ENCODE assay signal across 1 cellular context in the genomic region with DNA sequence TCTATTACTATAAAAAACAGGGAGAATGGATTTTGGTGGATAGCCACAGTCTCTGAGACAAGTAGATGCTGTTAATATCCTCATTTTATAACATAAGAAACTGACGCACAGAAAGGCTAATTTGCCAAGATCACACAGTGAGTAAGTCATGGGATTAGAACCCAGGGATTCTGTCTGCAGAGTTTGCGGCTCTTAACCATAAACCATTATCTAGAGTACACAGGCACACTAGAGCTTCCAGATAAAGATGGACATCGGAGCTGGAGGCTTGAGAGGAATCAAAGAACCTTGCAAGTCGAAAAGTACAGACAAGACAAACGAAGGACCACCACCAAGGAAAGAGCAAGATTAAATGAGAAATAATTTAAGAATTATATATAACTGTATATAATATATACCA.
TF ChIP-seq lines count a peak whose summit lies in the region.

No MANE protein-coding gene starts in this region.

TF ChIP-seq in K562, 482 proteins besides CTCF, POLR2A, EP300 and RAD21 (continued from another document and continues in another):
- TF ChIP-seq, protein P1, sequence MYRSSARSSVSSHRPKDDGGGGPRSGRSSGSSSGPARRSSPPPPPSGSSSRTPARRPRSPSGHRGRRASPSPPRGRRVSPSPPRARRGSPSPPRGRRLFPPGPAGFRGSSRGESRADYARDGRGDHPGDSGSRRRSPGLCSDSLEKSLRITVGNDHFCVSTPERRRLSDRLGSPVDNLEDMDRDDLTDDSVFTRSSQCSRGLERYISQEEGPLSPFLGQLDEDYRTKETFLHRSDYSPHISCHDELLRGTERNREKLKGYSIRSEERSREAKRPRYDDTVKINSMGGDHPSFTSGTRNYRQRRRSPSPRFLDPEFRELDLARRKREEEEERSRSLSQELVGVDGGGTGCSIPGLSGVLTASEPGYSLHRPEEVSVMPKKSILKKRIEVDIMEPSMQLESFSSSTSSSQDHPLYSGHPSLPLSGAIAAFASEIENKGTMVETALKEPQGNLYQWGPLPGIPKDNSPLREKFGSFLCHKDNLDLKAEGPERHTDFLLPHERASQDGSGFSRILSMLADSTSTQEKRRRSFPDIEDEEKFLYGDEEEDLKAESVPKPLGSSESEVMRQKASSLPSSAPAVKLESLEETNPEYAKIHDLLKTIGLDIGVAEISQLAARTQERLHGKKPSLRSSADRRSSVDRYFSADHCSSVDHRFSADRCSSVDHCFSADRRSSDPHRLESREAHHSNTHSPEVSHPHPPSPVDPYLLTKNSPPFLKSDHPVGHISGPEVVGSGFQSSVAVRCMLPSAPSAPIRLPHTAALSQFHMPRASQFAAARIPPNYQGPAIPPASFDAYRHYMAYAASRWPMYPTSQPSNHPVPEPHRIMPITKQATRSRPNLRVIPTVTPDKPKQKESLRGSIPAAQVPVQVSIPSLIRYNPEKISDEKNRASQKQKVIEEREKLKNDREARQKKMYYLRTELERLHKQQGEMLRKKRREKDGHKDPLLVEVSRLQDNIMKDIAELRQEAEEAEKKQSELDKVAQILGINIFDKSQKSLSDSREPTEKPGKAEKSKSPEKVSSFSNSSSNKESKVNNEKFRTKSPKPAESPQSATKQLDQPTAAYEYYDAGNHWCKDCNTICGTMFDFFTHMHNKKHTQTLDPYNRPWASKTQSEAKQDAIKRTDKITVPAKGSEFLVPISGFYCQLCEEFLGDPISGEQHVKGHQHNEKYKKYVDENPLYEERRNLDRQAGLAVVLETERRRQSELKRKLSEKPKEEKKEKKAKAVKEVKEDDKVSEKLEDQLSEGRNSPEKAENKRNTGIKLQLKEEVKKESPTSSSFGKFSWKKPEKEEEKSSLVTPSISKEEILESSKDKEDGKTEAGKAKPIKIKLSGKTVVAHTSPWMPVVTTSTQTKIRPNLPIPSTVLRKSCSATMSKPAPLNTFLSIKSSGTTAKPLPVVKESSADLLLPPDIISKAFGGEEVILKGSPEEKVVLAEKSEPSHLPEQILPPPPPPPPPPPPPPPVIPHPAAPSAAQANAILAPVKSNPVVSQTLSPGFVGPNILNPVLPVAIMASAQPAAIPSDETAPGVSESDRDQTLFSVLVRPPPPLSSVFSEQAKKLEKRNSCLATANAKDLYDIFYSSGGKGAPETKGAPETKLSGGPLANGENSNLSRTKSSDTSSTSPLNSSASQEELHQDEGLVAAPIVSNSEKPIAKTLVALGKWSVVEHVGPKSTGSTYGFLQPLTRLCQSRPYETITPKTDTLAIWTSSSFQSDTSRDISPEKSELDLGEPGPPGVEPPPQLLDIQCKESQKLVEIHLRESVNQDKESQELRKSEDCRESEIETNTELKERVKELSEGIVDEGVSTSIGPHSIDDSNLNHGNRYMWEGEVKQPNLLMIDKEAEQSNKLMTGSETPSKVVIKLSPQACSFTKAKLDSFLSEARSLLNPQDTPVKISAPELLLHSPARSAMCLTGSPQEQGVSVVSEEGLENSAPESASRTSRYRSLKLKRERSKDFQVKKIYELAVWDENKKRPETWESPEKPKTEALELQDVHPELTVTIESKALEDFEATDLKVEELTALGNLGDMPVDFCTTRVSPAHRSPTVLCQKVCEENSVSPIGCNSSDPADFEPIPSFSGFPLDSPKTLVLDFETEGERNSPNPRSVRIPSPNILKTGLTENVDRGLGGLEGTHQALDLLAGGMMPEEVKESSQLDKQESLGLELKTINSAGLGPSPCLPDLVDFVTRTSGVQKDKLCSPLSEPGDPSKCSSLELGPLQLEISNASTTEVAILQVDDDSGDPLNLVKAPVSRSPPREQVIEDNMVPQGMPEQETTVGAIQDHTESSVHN (IDR thresholded peaks at IDR 0.05; ENCODE audit: borderline replicate concordance in 1 of 2, low read depth in 1 of 2), result no peak
- TF ChIP-seq PBX2 (CRISPR knock-in tag; IDR thresholded peaks at IDR 0.05; ENCODE audit: low read depth) (no peak), PBX2 (tag; conservative IDR thresholded peaks at IDR 0.05; ENCODE audit: low read depth) (0 out of 2 replicates have a peak, but pooled peaks have one; percentile 9), ZNF668 (CRISPR knock-in tag; IDR thresholded peaks at IDR 0.05) (no peak), ZNF511 (CRISPR knock-in tag; IDR thresholded peaks at IDR 0.05) (no peak), E4F1 (CRISPR knock-in tag; IDR thresholded peaks at IDR 0.05; ENCODE audit: borderline replicate concordance) (no peak), NR4A1 (CRISPR knock-in tag; IDR thresholded peaks at IDR 0.05) (no peak), NR4A1 (tag; IDR thresholded peaks at IDR 0.05) (no peak), ID3 (CRISPR knock-in tag; IDR thresholded peaks at IDR 0.05) (no peak), ID3 (tag; IDR thresholded peaks at IDR 0.05) (no peak), ATF4 (CRISPR knock-in tag; IDR thresholded peaks at IDR 0.05) (no peak), NR1H2 (CRISPR knock-in tag; IDR thresholded peaks at IDR 0.05) (no peak), PYGO2 (tag; IDR thresholded peaks at IDR 0.05) (no peak), TCFL5 (CRISPR knock-in tag; conservative IDR thresholded peaks at IDR 0.05) (no peak), ZC3H11A (IDR thresholded peaks at IDR 0.05; ENCODE audit: low read depth, low read length) (no peak), ZNF3 (CRISPR knock-in tag; IDR thresholded peaks at IDR 0.05) (no peak), NCOA6 (IDR thresholded peaks at IDR 0.05) (no peak), TAF15 (IDR thresholded peaks at IDR 0.05; ENCODE audit: low read depth, low read length) (no peak), ZNF696 (CRISPR knock-in tag; conservative IDR thresholded peaks at IDR 0.05) (no peak), TOE1 (IDR thresholded peaks at IDR 0.05; ENCODE audit: borderline replicate concordance) (peak; percentile 58; the same call in 1 of the 2 replicates), TOE1 (CRISPR knock-in tag; IDR thresholded peaks at IDR 0.05; ENCODE audit: borderline replicate concordance, low read depth) (no peak), EWSR1 (IDR thresholded peaks at IDR 0.05; ENCODE audit: borderline replicate concordance, low read depth, partially characterized antibody) (no peak), TRIM24 (IDR thresholded peaks at IDR 0.05) (peak in 1 of 2 experiments; percentile 62; a peak in 2 of 4 replicates), CHD1 (IDR thresholded peaks at IDR 0.05; ENCODE audit: low read length) (no peak), ZNF23 (CRISPR knock-in tag; IDR thresholded peaks at IDR 0.05) (no peak), SREBF1 (IDR thresholded peaks at IDR 0.05; ENCODE audit: borderline replicate concordance, low read depth, low read length) (no peak), BRD4 (IDR thresholded peaks at IDR 0.05) (no peak), MTA1 (IDR thresholded peaks at IDR 0.05; ENCODE audit: borderline replicate concordance) (no peak; the same call in 1 of the 2 replicates), MAFK (IDR thresholded peaks at IDR 0.05; ENCODE audit: low read length) (no peak), NFXL1 (CRISPR knock-in tag; IDR thresholded peaks at IDR 0.05) (no peak), ZBTB17 (CRISPR knock-in tag; IDR thresholded peaks at IDR 0.05) (no peak), PTBP1 (IDR thresholded peaks at IDR 0.05; ENCODE audit: low read depth, low read length) (no peak), CBX8 (IDR thresholded peaks at IDR 0.05; ENCODE audit: borderline replicate concordance, extremely low read depth, low read depth, low read length, poor library complexity, severe bottlenecking) (no peak), CREBBP (IDR thresholded peaks at IDR 0.05; ENCODE audit: low read depth, low read length) (no peak)
- TF ChIP-seq, protein P2, sequence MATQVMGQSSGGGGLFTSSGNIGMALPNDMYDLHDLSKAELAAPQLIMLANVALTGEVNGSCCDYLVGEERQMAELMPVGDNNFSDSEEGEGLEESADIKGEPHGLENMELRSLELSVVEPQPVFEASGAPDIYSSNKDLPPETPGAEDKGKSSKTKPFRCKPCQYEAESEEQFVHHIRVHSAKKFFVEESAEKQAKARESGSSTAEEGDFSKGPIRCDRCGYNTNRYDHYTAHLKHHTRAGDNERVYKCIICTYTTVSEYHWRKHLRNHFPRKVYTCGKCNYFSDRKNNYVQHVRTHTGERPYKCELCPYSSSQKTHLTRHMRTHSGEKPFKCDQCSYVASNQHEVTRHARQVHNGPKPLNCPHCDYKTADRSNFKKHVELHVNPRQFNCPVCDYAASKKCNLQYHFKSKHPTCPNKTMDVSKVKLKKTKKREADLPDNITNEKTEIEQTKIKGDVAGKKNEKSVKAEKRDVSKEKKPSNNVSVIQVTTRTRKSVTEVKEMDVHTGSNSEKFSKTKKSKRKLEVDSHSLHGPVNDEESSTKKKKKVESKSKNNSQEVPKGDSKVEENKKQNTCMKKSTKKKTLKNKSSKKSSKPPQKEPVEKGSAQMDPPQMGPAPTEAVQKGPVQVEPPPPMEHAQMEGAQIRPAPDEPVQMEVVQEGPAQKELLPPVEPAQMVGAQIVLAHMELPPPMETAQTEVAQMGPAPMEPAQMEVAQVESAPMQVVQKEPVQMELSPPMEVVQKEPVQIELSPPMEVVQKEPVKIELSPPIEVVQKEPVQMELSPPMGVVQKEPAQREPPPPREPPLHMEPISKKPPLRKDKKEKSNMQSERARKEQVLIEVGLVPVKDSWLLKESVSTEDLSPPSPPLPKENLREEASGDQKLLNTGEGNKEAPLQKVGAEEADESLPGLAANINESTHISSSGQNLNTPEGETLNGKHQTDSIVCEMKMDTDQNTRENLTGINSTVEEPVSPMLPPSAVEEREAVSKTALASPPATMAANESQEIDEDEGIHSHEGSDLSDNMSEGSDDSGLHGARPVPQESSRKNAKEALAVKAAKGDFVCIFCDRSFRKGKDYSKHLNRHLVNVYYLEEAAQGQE (CRISPR knock-in tag; IDR thresholded peaks at IDR 0.05; ENCODE audit: low read depth), result no peak
- TF ChIP-seq, protein P3, sequence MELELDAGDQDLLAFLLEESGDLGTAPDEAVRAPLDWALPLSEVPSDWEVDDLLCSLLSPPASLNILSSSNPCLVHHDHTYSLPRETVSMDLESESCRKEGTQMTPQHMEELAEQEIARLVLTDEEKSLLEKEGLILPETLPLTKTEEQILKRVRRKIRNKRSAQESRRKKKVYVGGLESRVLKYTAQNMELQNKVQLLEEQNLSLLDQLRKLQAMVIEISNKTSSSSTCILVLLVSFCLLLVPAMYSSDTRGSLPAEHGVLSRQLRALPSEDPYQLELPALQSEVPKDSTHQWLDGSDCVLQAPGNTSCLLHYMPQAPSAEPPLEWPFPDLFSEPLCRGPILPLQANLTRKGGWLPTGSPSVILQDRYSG (tag; conservative IDR thresholded peaks at IDR 0.05; ENCODE audit: low read depth), result no peak
- TF ChIP-seq, protein P4, sequence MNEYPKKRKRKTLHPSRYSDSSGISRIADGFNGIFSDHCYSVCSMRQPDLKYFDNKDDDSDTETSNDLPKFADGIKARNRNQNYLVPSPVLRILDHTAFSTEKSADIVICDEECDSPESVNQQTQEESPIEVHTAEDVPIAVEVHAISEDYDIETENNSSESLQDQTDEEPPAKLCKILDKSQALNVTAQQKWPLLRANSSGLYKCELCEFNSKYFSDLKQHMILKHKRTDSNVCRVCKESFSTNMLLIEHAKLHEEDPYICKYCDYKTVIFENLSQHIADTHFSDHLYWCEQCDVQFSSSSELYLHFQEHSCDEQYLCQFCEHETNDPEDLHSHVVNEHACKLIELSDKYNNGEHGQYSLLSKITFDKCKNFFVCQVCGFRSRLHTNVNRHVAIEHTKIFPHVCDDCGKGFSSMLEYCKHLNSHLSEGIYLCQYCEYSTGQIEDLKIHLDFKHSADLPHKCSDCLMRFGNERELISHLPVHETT (CRISPR knock-in tag; conservative IDR thresholded peaks at IDR 0.05 in 1 of 2, IDR thresholded peaks at IDR 0.05 in 1 of 2), result no peak; a peak in 1 of 4 replicates
